Comparison of ENCODE assay signal across 1 cellular context in the genomic region with DNA sequence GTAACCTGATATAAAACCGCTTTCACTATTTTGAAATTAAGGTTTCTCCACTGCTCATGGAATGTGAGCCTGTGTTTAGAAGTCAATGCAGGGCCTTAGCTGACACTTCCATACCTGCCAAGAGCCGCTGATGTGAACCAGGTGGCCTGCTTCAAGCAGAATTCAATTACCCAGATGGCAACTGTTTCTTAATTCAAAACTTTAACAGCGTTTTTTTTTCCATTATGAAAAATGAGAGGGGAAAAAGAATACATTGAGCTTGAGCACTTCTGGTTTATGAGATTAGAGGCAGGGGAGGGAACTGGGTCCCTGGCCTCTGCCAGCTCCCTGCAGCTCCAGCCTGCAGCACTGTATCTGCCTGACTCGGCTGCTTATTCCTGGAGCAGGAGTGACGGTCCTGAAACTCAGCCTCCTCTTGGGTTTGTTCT.
A peak's percentile ranks its signal among the peaks of the same experiment; 100 is the strongest.
TF ChIP-seq lines count a peak whose summit lies in the region.

No MANE protein-coding gene starts in this region.

TF ChIP-seq in SK-N-SH, 30 proteins besides CTCF, POLR2A, EP300 and RAD21:
- TF ChIP-seq FOXM1 (IDR thresholded peaks at IDR 0.05; ENCODE audit: low read depth) (no peak), JUND (IDR thresholded peaks at IDR 0.05) (no peak), FOXJ3 (CRISPR knock-in tag; IDR thresholded peaks at IDR 0.05) (peak; percentile 55; the same call in 1 of the 2 replicates), ELF1 (IDR thresholded peaks at IDR 0.05) (no peak), EZH2phosphoT487 (IDR thresholded peaks at IDR 0.05; ENCODE audit: borderline replicate concordance, low read depth) (no peak), MEF2A (IDR thresholded peaks at IDR 0.05; ENCODE audit: borderline replicate concordance, low read depth) (no peak), FOSL2 (IDR thresholded peaks at IDR 0.05; ENCODE audit: borderline replicate concordance, low read depth) (no peak), GATA2 (CRISPR knock-in tag; IDR thresholded peaks at IDR 0.05) (no peak), SMC3 (IDR thresholded peaks at IDR 0.05; ENCODE audit: low read depth, low read length) (no peak), TAF1 (IDR thresholded peaks at IDR 0.05; ENCODE audit: borderline replicate concordance, low read depth, low read length) (no peak), YY1 (IDR thresholded peaks at IDR 0.05; ENCODE audit: low read depth) (no peak), GABPA (IDR thresholded peaks at IDR 0.05; ENCODE audit: low read depth) (no peak), RCOR1 (IDR thresholded peaks at IDR 0.05; ENCODE audit: low read length) (peak; percentile 92), TEAD4 (IDR thresholded peaks at IDR 0.05; ENCODE audit: borderline replicate concordance, insufficient read depth) (no peak), TCF12 (IDR thresholded peaks at IDR 0.05) (peak; percentile 86), SIN3A (IDR thresholded peaks at IDR 0.05; ENCODE audit: borderline replicate concordance, low read depth, low read length) (no peak), POLR2AphosphoS5 (IDR thresholded peaks at IDR 0.05; ENCODE audit: low read depth, low read length) (peak; percentile 71), RXRA (IDR thresholded peaks at IDR 0.05; ENCODE audit: borderline replicate concordance, low read depth) (no peak), MXI1 (IDR thresholded peaks at IDR 0.05; ENCODE audit: low read depth, low read length) (peak; percentile 75), NRF1 (IDR thresholded peaks at IDR 0.05; ENCODE audit: low read depth, low read length) (no peak), CHD2 (IDR thresholded peaks at IDR 0.05; ENCODE audit: low read length, partially characterized antibody) (peak; percentile 63), NFIC (IDR thresholded peaks at IDR 0.05; ENCODE audit: borderline replicate concordance) (no peak), RFX5 (IDR thresholded peaks at IDR 0.05; ENCODE audit: low read length) (no peak; the same call in 1 of the 2 replicates)
- TF ChIP-seq, protein P1, sequence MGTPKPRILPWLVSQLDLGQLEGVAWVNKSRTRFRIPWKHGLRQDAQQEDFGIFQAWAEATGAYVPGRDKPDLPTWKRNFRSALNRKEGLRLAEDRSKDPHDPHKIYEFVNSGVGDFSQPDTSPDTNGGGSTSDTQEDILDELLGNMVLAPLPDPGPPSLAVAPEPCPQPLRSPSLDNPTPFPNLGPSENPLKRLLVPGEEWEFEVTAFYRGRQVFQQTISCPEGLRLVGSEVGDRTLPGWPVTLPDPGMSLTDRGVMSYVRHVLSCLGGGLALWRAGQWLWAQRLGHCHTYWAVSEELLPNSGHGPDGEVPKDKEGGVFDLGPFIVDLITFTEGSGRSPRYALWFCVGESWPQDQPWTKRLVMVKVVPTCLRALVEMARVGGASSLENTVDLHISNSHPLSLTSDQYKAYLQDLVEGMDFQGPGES (IDR thresholded peaks at IDR 0.05; ENCODE audit: low read depth, low read length) = no peak
- TF ChIP-seq, protein P2, sequence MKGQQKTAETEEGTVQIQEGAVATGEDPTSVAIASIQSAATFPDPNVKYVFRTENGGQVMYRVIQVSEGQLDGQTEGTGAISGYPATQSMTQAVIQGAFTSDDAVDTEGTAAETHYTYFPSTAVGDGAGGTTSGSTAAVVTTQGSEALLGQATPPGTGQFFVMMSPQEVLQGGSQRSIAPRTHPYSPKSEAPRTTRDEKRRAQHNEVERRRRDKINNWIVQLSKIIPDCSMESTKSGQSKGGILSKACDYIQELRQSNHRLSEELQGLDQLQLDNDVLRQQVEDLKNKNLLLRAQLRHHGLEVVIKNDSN (IDR thresholded peaks at IDR 0.05; ENCODE audit: borderline replicate concordance, low read depth) = no peak
- TF ChIP-seq, protein P3, sequence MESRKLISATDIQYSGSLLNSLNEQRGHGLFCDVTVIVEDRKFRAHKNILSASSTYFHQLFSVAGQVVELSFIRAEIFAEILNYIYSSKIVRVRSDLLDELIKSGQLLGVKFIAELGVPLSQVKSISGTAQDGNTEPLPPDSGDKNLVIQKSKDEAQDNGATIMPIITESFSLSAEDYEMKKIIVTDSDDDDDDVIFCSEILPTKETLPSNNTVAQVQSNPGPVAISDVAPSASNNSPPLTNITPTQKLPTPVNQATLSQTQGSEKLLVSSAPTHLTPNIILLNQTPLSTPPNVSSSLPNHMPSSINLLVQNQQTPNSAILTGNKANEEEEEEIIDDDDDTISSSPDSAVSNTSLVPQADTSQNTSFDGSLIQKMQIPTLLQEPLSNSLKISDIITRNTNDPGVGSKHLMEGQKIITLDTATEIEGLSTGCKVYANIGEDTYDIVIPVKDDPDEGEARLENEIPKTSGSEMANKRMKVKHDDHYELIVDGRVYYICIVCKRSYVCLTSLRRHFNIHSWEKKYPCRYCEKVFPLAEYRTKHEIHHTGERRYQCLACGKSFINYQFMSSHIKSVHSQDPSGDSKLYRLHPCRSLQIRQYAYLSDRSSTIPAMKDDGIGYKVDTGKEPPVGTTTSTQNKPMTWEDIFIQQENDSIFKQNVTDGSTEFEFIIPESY (IDR thresholded peaks at IDR 0.05; ENCODE audit: borderline replicate concordance, low read depth) = no peak
- TF ChIP-seq, protein P4, sequence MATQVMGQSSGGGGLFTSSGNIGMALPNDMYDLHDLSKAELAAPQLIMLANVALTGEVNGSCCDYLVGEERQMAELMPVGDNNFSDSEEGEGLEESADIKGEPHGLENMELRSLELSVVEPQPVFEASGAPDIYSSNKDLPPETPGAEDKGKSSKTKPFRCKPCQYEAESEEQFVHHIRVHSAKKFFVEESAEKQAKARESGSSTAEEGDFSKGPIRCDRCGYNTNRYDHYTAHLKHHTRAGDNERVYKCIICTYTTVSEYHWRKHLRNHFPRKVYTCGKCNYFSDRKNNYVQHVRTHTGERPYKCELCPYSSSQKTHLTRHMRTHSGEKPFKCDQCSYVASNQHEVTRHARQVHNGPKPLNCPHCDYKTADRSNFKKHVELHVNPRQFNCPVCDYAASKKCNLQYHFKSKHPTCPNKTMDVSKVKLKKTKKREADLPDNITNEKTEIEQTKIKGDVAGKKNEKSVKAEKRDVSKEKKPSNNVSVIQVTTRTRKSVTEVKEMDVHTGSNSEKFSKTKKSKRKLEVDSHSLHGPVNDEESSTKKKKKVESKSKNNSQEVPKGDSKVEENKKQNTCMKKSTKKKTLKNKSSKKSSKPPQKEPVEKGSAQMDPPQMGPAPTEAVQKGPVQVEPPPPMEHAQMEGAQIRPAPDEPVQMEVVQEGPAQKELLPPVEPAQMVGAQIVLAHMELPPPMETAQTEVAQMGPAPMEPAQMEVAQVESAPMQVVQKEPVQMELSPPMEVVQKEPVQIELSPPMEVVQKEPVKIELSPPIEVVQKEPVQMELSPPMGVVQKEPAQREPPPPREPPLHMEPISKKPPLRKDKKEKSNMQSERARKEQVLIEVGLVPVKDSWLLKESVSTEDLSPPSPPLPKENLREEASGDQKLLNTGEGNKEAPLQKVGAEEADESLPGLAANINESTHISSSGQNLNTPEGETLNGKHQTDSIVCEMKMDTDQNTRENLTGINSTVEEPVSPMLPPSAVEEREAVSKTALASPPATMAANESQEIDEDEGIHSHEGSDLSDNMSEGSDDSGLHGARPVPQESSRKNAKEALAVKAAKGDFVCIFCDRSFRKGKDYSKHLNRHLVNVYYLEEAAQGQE (IDR thresholded peaks at IDR 0.05; ENCODE audit: low read depth, low read length) = no peak
- TF ChIP-seq, protein P5, sequence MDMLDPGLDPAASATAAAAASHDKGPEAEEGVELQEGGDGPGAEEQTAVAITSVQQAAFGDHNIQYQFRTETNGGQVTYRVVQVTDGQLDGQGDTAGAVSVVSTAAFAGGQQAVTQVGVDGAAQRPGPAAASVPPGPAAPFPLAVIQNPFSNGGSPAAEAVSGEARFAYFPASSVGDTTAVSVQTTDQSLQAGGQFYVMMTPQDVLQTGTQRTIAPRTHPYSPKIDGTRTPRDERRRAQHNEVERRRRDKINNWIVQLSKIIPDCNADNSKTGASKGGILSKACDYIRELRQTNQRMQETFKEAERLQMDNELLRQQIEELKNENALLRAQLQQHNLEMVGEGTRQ (IDR thresholded peaks at IDR 0.05; ENCODE audit: borderline replicate concordance, low read depth, low read length) = no peak
- TF ChIP-seq, protein P6, sequence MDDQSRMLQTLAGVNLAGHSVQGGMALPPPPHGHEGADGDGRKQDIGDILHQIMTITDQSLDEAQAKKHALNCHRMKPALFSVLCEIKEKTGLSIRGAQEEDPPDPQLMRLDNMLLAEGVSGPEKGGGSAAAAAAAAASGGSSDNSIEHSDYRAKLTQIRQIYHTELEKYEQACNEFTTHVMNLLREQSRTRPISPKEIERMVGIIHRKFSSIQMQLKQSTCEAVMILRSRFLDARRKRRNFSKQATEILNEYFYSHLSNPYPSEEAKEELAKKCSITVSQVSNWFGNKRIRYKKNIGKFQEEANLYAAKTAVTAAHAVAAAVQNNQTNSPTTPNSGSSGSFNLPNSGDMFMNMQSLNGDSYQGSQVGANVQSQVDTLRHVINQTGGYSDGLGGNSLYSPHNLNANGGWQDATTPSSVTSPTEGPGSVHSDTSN (IDR thresholded peaks at IDR 0.05) = peak; percentile 59; the same call in 1 of the 2 replicates
- TF ChIP-seq, protein P7, sequence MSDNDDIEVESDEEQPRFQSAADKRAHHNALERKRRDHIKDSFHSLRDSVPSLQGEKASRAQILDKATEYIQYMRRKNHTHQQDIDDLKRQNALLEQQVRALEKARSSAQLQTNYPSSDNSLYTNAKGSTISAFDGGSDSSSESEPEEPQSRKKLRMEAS (IDR thresholded peaks at IDR 0.05; ENCODE audit: low read depth) = no peak
